14 cellular contexts compared by ENCODE assay signal in the genomic region with DNA sequence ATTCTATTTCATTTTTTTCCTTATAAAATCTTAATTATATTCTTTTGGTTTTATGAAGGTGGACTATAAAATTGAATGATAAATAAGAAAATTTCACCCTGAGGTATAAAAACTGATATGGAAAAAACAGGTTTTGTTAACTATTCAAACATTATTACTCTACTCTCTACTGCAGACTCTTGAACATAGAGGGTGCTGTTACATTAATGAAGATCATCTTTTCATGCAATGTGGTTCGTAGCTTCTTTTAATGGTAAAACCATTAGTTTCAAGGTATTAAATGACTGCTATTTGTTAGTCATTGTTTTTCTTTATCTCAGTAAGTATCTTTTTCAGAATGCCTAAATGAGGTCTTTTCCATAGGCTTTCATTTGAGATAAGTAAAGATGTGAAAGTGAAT.
DNase-seq lines count a peak whose midpoint lies in the region; ATAC-seq and TF ChIP-seq lines count a peak whose summit lies in the region.
"Had no signal": no experiment of that assay in that cellular context is flagged by ENCODE, and none has a peak within 500 bp of the region (broad histone marks: within the 10 kb centered on the region; RNA-seq: fewer than 3 reads in every experiment).

No MANE protein-coding gene starts in this region.

- no peak overlapping the region for H3K27ac Mint-ChIP-seq in nephron
- H3K27ac Mint-ChIP-seq: T-helper 1 cell treated with Interleukin-12 subunit alpha and Interleukin-12 subunit beta and Interleukin-4 antibody, amounts not matched to agents 30 μg/mL and 1 μg/mL, for 36 hours had no signal

- TF ChIP-seq CTCF in NB4 (IDR thresholded peaks at IDR 0.05; ENCODE audit: low read depth, low read length) (no peak), mammary epithelial cell (conservative IDR thresholded peaks at IDR 0.05 in 1 of 2, IDR thresholded peaks at IDR 0.05 in 1 of 2; ENCODE audit: extremely low read depth in 1 of 2, insufficient read depth in 1 of 2, low read depth in 1 of 2, low read length in 2 of 2) (peak; percentile 35 to 47), nephron (IDR thresholded peaks at IDR 0.05; ENCODE audit: unreplicated experiment in 3 of 3) (peak in 2 of 3 experiments; percentile 26 to 31), psoas muscle (IDR thresholded peaks at IDR 0.05) (no peak)

- no peak for TF ChIP-seq POLR2A in NB4 (IDR thresholded peaks at IDR 0.05; ENCODE audit: extremely low read depth, insufficient read length)

- H3K27ac ChIP-seq in mammary epithelial cell (ENCODE audit: insufficient read depth, low read depth, low read length) (no peak overlapping the region), psoas muscle (no peak overlapping the region)
- H3K27ac ChIP-seq: testis had no signal

- H3K27me3 Mint-ChIP-seq in nephron (ENCODE audit: low read depth), result no peaks in the 10 kb centered on the region
- H3K27me3 Mint-ChIP-seq in activated T-cell treated with anti-CD3 and anti-CD28 coated beads, Interleukin-2, amount 50 U/mL, for 4 hours (ENCODE audit: low read depth), result no peaks in the 10 kb centered on the region

- no peaks in the 10 kb centered on the region for H3K79me2 ChIP-seq in mammary epithelial cell (ENCODE audit: insufficient read depth, low read length)

- no peak overlapping the region for H3K4me3 Mint-ChIP-seq in nephron
- no peak overlapping the region for H3K4me3 Mint-ChIP-seq in activated T-cell treated with anti-CD3 and anti-CD28 coated beads, Interleukin-2, amount 50 U/mL, for 4 hours
- H3K4me3 Mint-ChIP-seq: T-helper 1 cell treated with Interleukin-12 subunit alpha and Interleukin-12 subunit beta and Interleukin-4 antibody, amounts not matched to agents 30 μg/mL and 1 μg/mL, for 36 hours had no signal

- intact Hi-C loops in mammary epithelial cell (cut with micrococcal nuclease), result loop anchor here (1.0 to 5.0 kb wide), 2 partner anchors 146 to 388 kb away; no protein-coding TSS in a partner anchor
- intact Hi-C loops in psoas muscle (cut with DNase I), result no loop called here

- H3K9ac ChIP-seq in mammary epithelial cell (ENCODE audit: insufficient read depth, low read length), result no peak overlapping the region

- no peaks in the 10 kb centered on the region for H3K9me3 Mint-ChIP-seq in nephron
- H3K9me3 Mint-ChIP-seq in activated T-cell treated with anti-CD3 and anti-CD28 coated beads, Interleukin-2, amount 50 U/mL, for 4 hours, result no peaks in the 10 kb centered on the region
- H3K9me3 Mint-ChIP-seq: T-helper 1 cell treated with Interleukin-12 subunit alpha and Interleukin-12 subunit beta and Interleukin-4 antibody, amounts not matched to agents 30 μg/mL and 1 μg/mL, for 36 hours had no signal

- no peaks in the 10 kb centered on the region for H3K9me3 ChIP-seq in mammary epithelial cell (replicated peaks; ENCODE audit: insufficient read depth, low read length)
- H3K9me3 ChIP-seq in psoas muscle, result no peaks in the 10 kb centered on the region
- H3K9me3 ChIP-seq: testis had no signal

- H3K36me3 ChIP-seq in mammary epithelial cell (ENCODE audit: insufficient read depth, low read length) (no peaks in the 10 kb centered on the region), psoas muscle (ENCODE audit: insufficient read depth in 1 of 2, low read depth in 1 of 2) (no peaks in the 10 kb centered on the region)

- H3K36me3 Mint-ChIP-seq in nephron (ENCODE audit: low read depth), result no peaks in the 10 kb centered on the region
- H3K36me3 Mint-ChIP-seq in activated T-cell treated with anti-CD3 and anti-CD28 coated beads, Interleukin-2, amount 50 U/mL, for 4 hours (ENCODE audit: insufficient read depth), result no peaks in the 10 kb centered on the region

- peak; percentile 48 for DNase-seq in EH (ENCODE audit: low read depth)
- peak; percentile 4 for DNase-seq in NB4 (ENCODE audit: low read depth)
- no peak for DNase-seq in mammary epithelial cell
- no peak for DNase-seq in psoas muscle
- DNase-seq in activated T-cell treated with anti-CD3 and anti-CD28 coated beads, Interleukin-2, amount 50 U/mL, for 4 hours, result no peak
- DNase-seq in KG1 (lab: John Stamatoyannopoulos, UW), result no peak
- no peak for DNase-seq in iPS-NIHi7 (ENCODE audit: extremely low spot score)
- DNase-seq: left colon; NCI-H69; occipital lobe; stimulated activated CD4-positive, alpha-beta T cell treated with anti-CD3 and anti-CD28 coated beads, Interleukin-2, amount 100 ng/mL, for 24 hours; testis had no signal

- no peaks in the 10 kb centered on the region for H4K20me1 ChIP-seq in mammary epithelial cell (ENCODE audit: insufficient read depth, low read length)

- H3K27me3 ChIP-seq in mammary epithelial cell (ENCODE audit: insufficient read depth, low read length) (no peaks in the 10 kb centered on the region), psoas muscle (ENCODE audit: insufficient read depth in 3 of 3, low read length in 2 of 3) (no peaks in the 10 kb centered on the region)
- H3K27me3 ChIP-seq: testis had no signal

- no peak for ATAC-seq in psoas muscle
- ATAC-seq in activated T-cell treated with anti-CD3 and anti-CD28 coated beads, Interleukin-2, amount 50 U/mL, for 4 hours, result no peak
- ATAC-seq: left colon had no signal

- H3K4me3 ChIP-seq in NB4 (ENCODE audit: low read depth, low read length) (no peak overlapping the region), mammary epithelial cell (replicated peaks in 1 of 3; ENCODE audit: insufficient read depth in 1 of 3, low read depth in 2 of 3, low read length in 3 of 3) (no peak overlapping the region), psoas muscle (no peak overlapping the region)
- H3K4me3 ChIP-seq: testis had no signal

- in situ Hi-C loops in mammary epithelial cell (cut with MboI; ENCODE audit: low sequenced_read_pairs in 2 of 2), result loop anchor here in 1 of 2 donors (25.0 kb wide), 1 partner anchor 381 kb away; no protein-coding TSS in a partner anchor

- no peaks in the 10 kb centered on the region for H3K4me1 Mint-ChIP-seq in nephron
- no peaks in the 10 kb centered on the region for H3K4me1 Mint-ChIP-seq in activated T-cell treated with anti-CD3 and anti-CD28 coated beads, Interleukin-2, amount 50 U/mL, for 4 hours (ENCODE audit: low read depth)

- H2AFZ ChIP-seq in mammary epithelial cell (ENCODE audit: low read depth, low read length), result no peak overlapping the region

- H3K4me1 ChIP-seq in mammary epithelial cell (ENCODE audit: insufficient read depth, low read length), result peaks cover 6% of the 10 kb centered on the region
- no peaks in the 10 kb centered on the region for H3K4me1 ChIP-seq in psoas muscle
- H3K4me1 ChIP-seq: testis had no signal

- 43% methylated on average over 1 of the region's 1 CpG for WGBS in mammary epithelial cell (ENCODE audit: low coverage, missing lambda C conversion rate)
- 38 to 42% (median 40%) methylated on average over 1 of the region's 1 CpG for WGBS in psoas muscle, 3 donors

- BruUV-seq in mammary epithelial cell (replicated peaks; lab: Mats Ljungman, UMichigan), result no TSS peak

- CTCF ChIA-PET in mammary epithelial cell (lab: Charles Lee; ENCODE audit: low non-redundant PET), result interaction anchor here (1.2 kb wide), 1 partner anchor 388 kb away, joined by 7 read pairs; no protein-coding TSS in a partner anchor

- no peak overlapping the region for H3K4me2 ChIP-seq in mammary epithelial cell (ENCODE audit: insufficient read depth, low read depth, low read length)

- dilution Hi-C loops in mammary epithelial cell (cut with HindIII; ENCODE audit: low sequenced_read_pairs), result no loop called here

Comparison
In these comparisons a context has a peak if more than half of its experiments do, and no peak if none do; other contexts are left out.
1. DNase-seq: peak in EH (single experiment) and NB4 (single experiment); none in mammary epithelial cell (single experiment), psoas muscle (0 of 2), activated T-cell treated with anti-CD3 and anti-CD28 coated beads, Interleukin-2, amount 50 U/mL, for 4 hours (single experiment), KG1 (single experiment) and iPS-NIHi7 (single experiment).
2. CTCF ChIP-seq: peak in mammary epithelial cell (2 of 2) and nephron (2 of 3); none in NB4 (single experiment) and psoas muscle (single experiment).